2 cellular contexts compared by ENCODE assay signal in the genomic region with DNA sequence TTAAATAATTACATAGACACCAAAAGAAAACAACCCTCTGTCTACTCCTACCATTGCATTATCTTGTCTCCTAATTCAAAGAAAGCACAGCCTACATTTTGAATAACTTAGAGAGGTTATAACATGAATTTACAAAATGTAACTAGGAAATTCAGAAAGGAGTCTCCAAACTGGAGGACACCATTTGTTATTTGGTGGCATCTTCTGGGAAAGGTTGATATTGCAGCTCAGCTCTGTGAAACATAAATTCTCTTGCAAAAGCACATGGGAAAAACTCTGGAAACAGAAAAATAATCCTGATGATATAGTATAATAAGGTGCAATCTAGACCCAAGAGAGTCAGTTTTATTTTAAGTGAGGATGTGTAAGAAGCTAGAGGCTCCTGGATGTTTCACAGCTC.
TF ChIP-seq lines count a peak whose summit lies in the region.

No MANE protein-coding gene starts in this region.

TF ChIP-seq in SK-N-SH, 30 proteins besides CTCF, POLR2A, EP300 and RAD21 (continued from another document):
- TF ChIP-seq, protein P1, sequence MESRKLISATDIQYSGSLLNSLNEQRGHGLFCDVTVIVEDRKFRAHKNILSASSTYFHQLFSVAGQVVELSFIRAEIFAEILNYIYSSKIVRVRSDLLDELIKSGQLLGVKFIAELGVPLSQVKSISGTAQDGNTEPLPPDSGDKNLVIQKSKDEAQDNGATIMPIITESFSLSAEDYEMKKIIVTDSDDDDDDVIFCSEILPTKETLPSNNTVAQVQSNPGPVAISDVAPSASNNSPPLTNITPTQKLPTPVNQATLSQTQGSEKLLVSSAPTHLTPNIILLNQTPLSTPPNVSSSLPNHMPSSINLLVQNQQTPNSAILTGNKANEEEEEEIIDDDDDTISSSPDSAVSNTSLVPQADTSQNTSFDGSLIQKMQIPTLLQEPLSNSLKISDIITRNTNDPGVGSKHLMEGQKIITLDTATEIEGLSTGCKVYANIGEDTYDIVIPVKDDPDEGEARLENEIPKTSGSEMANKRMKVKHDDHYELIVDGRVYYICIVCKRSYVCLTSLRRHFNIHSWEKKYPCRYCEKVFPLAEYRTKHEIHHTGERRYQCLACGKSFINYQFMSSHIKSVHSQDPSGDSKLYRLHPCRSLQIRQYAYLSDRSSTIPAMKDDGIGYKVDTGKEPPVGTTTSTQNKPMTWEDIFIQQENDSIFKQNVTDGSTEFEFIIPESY (IDR thresholded peaks at IDR 0.05; ENCODE audit: borderline replicate concordance, low read depth): no peak
- TF ChIP-seq GABPA (IDR thresholded peaks at IDR 0.05; ENCODE audit: low read depth) (no peak), TAF1 (IDR thresholded peaks at IDR 0.05; ENCODE audit: borderline replicate concordance, low read depth, low read length) (no peak)
TF ChIP-seq in SK-N-SH: peak in this region for 0.

TF ChIP-seq in SK-N-SH treated with all-trans-retinoic acid at 6 μM for 48 hours, 23 proteins besides CTCF, POLR2A, EP300 and RAD21 (continued from another document):
- TF ChIP-seq, protein P2, sequence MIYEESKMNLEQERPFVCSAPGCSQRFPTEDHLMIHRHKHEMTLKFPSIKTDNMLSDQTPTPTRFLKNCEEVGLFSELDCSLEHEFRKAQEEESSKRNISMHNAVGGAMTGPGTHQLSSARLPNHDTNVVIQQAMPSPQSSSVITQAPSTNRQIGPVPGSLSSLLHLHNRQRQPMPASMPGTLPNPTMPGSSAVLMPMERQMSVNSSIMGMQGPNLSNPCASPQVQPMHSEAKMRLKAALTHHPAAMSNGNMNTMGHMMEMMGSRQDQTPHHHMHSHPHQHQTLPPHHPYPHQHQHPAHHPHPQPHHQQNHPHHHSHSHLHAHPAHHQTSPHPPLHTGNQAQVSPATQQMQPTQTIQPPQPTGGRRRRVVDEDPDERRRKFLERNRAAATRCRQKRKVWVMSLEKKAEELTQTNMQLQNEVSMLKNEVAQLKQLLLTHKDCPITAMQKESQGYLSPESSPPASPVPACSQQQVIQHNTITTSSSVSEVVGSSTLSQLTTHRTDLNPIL (CRISPR knock-in tag; IDR thresholded peaks at IDR 0.05; ENCODE audit: low read depth): no peak
- TF ChIP-seq CSDC2 (CRISPR knock-in tag; IDR thresholded peaks at IDR 0.05) (no peak), ZC3H10 (CRISPR knock-in tag; IDR thresholded peaks at IDR 0.05) (no peak), ZNF8 (CRISPR knock-in tag; IDR thresholded peaks at IDR 0.05) (no peak), GLIS3 (CRISPR knock-in tag; IDR thresholded peaks at IDR 0.05) (no peak), ISL1 (CRISPR knock-in tag; IDR thresholded peaks at IDR 0.05) (no peak)
- TF ChIP-seq, protein P3, sequence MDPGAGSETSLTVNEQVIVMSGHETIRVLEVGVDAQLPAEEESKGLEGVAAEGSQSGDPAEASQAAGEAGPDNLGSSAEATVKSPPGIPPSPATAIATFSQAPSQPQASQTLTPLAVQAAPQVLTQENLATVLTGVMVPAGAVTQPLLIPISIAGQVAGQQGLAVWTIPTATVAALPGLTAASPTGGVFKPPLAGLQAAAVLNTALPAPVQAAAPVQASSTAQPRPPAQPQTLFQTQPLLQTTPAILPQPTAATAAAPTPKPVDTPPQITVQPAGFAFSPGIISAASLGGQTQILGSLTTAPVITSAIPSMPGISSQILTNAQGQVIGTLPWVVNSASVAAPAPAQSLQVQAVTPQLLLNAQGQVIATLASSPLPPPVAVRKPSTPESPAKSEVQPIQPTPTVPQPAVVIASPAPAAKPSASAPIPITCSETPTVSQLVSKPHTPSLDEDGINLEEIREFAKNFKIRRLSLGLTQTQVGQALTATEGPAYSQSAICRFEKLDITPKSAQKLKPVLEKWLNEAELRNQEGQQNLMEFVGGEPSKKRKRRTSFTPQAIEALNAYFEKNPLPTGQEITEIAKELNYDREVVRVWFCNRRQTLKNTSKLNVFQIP (CRISPR knock-in tag; IDR thresholded peaks at IDR 0.05; ENCODE audit: borderline replicate concordance, low read depth): no peak
